Comparison of ENCODE assay signal across 1 cellular context in the genomic region with DNA sequence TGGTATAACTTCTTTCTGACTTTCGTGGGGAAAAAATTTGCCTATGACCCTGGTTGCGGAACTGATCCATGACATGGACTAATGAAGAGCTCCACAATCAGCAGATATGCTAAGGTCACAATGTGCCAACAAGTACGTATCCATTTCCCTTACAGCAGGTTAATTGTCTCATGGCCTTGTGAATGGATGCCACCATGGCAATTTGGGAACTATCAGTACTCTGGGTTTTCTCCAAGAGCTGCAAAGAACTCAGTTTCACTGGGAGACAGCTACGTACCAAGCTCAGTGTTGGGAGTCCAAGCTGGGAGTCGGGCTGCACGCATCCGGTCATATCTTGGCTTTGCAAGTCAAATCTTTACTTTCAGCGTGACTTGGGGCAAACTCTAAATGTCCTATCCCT.
TF ChIP-seq lines count a peak whose summit lies in the region.

No MANE protein-coding gene starts in this region.

TF ChIP-seq in WTC11, 78 proteins besides CTCF, POLR2A, EP300 and RAD21 (continued from another document):
- TF ChIP-seq, protein P1, sequence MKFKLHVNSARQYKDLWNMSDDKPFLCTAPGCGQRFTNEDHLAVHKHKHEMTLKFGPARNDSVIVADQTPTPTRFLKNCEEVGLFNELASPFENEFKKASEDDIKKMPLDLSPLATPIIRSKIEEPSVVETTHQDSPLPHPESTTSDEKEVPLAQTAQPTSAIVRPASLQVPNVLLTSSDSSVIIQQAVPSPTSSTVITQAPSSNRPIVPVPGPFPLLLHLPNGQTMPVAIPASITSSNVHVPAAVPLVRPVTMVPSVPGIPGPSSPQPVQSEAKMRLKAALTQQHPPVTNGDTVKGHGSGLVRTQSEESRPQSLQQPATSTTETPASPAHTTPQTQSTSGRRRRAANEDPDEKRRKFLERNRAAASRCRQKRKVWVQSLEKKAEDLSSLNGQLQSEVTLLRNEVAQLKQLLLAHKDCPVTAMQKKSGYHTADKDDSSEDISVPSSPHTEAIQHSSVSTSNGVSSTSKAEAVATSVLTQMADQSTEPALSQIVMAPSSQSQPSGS (CRISPR knock-in tag; IDR thresholded peaks at IDR 0.05; ENCODE audit: borderline replicate concordance, low read depth): no peak
- TF ChIP-seq NR2C2 (CRISPR knock-in tag; IDR thresholded peaks at IDR 0.05) (no peak), SMAD3 (CRISPR knock-in tag; IDR thresholded peaks at IDR 0.05; ENCODE audit: borderline replicate concordance) (no peak), FOXJ3 (CRISPR knock-in tag; IDR thresholded peaks at IDR 0.05; ENCODE audit: borderline replicate concordance) (no peak), JAZF1 (CRISPR knock-in tag; IDR thresholded peaks at IDR 0.05) (no peak), NR3C1 (CRISPR knock-in tag; conservative IDR thresholded peaks at IDR 0.05; ENCODE audit: low read depth) (no peak)
- TF ChIP-seq, protein P2, sequence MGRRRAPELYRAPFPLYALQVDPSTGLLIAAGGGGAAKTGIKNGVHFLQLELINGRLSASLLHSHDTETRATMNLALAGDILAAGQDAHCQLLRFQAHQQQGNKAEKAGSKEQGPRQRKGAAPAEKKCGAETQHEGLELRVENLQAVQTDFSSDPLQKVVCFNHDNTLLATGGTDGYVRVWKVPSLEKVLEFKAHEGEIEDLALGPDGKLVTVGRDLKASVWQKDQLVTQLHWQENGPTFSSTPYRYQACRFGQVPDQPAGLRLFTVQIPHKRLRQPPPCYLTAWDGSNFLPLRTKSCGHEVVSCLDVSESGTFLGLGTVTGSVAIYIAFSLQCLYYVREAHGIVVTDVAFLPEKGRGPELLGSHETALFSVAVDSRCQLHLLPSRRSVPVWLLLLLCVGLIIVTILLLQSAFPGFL (CRISPR knock-in tag; IDR thresholded peaks at IDR 0.05; ENCODE audit: borderline replicate concordance): no peak
- TF ChIP-seq, protein P3, sequence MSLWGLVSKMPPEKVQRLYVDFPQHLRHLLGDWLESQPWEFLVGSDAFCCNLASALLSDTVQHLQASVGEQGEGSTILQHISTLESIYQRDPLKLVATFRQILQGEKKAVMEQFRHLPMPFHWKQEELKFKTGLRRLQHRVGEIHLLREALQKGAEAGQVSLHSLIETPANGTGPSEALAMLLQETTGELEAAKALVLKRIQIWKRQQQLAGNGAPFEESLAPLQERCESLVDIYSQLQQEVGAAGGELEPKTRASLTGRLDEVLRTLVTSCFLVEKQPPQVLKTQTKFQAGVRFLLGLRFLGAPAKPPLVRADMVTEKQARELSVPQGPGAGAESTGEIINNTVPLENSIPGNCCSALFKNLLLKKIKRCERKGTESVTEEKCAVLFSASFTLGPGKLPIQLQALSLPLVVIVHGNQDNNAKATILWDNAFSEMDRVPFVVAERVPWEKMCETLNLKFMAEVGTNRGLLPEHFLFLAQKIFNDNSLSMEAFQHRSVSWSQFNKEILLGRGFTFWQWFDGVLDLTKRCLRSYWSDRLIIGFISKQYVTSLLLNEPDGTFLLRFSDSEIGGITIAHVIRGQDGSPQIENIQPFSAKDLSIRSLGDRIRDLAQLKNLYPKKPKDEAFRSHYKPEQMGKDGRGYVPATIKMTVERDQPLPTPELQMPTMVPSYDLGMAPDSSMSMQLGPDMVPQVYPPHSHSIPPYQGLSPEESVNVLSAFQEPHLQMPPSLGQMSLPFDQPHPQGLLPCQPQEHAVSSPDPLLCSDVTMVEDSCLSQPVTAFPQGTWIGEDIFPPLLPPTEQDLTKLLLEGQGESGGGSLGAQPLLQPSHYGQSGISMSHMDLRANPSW (CRISPR knock-in tag; conservative IDR thresholded peaks at IDR 0.05; ENCODE audit: low read depth): no peak
- TF ChIP-seq, protein P4, sequence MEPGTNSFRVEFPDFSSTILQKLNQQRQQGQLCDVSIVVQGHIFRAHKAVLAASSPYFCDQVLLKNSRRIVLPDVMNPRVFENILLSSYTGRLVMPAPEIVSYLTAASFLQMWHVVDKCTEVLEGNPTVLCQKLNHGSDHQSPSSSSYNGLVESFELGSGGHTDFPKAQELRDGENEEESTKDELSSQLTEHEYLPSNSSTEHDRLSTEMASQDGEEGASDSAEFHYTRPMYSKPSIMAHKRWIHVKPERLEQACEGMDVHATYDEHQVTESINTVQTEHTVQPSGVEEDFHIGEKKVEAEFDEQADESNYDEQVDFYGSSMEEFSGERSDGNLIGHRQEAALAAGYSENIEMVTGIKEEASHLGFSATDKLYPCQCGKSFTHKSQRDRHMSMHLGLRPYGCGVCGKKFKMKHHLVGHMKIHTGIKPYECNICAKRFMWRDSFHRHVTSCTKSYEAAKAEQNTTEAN (CRISPR knock-in tag; IDR thresholded peaks at IDR 0.05): no peak
- TF ChIP-seq, protein P5, sequence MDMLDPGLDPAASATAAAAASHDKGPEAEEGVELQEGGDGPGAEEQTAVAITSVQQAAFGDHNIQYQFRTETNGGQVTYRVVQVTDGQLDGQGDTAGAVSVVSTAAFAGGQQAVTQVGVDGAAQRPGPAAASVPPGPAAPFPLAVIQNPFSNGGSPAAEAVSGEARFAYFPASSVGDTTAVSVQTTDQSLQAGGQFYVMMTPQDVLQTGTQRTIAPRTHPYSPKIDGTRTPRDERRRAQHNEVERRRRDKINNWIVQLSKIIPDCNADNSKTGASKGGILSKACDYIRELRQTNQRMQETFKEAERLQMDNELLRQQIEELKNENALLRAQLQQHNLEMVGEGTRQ (CRISPR knock-in tag; IDR thresholded peaks at IDR 0.05): no peak
TF ChIP-seq in WTC11: peak in this region for 0.
